1 cellular context compared by ENCODE assay signal in the genomic region with DNA sequence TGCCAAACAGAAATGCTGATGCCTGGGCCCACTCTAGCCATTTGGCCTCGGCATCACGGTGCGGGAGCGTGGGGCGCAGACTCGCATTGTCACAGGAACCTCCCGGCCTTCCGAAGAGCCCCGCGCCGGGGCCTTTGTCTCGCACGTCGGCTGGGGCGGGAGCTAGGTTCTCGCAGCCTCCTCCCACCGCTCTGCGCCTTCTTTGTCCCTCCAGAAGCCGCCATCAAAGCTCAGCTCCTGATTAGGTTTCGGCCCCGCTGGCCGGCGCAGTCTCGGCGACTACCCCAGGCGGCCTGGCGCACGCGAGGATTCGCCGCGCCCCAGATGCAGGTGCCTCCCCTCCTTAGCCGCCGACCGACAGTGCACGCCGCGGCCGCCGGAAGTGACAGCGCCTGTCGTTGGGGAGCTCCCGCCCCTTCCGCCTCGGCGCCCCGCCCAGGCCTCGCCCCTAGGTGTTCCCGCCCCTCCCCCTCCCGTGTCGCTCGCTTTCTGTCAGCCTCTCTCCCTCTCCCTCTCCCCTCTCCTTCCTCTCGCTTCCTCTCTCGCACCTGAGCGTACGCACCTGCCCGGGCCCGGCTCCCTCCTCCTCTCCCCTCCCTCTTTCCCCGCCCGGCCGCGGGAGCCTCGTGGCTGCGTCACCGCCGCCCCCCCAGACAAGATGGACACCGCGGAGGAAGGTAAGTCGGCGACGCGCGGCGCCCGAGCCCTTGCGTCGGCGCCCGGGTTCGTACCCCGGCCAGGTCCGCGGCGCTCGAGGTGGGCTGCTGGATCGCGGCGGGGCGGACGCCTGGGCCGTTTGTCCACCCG.
TF ChIP-seq lines count a peak whose summit lies in the region.

A gene with protein sequence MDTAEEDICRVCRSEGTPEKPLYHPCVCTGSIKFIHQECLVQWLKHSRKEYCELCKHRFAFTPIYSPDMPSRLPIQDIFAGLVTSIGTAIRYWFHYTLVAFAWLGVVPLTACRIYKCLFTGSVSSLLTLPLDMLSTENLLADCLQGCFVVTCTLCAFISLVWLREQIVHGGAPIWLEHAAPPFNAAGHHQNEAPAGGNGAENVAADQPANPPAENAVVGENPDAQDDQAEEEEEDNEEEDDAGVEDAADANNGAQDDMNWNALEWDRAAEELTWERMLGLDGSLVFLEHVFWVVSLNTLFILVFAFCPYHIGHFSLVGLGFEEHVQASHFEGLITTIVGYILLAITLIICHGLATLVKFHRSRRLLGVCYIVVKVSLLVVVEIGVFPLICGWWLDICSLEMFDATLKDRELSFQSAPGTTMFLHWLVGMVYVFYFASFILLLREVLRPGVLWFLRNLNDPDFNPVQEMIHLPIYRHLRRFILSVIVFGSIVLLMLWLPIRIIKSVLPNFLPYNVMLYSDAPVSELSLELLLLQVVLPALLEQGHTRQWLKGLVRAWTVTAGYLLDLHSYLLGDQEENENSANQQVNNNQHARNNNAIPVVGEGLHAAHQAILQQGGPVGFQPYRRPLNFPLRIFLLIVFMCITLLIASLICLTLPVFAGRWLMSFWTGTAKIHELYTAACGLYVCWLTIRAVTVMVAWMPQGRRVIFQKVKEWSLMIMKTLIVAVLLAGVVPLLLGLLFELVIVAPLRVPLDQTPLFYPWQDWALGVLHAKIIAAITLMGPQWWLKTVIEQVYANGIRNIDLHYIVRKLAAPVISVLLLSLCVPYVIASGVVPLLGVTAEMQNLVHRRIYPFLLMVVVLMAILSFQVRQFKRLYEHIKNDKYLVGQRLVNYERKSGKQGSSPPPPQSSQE (plus strand): TSS at position 455 of the 807 bp plus-strand sequence. CDS start 204 bp downstream, at position 659.

TF ChIP-seq in HepG2, 621 proteins besides CTCF, POLR2A, EP300 and RAD21 (continued from another document and continues in another):
- TF ChIP-seq EZH2 (conservative IDR thresholded peaks at IDR 0.05; ENCODE audit: low read depth, low read length) (no peak), ZNF644 (CRISPR knock-in tag; IDR thresholded peaks at IDR 0.05; ENCODE audit: low read depth) (no peak), ZNF460 (CRISPR knock-in tag; IDR thresholded peaks at IDR 0.05; ENCODE audit: borderline replicate concordance) (peak; percentile 50; the same call in 1 of the 2 replicates), HCFC1 (IDR thresholded peaks at IDR 0.05; ENCODE audit: low read depth, low read length) (peak; percentile 30; the same call in 1 of the 2 replicates), TEF (CRISPR knock-in tag; IDR thresholded peaks at IDR 0.05) (0 out of 2 replicates have a peak, but pooled peaks have one; percentile 56), ZNF891 (CRISPR knock-in tag; IDR thresholded peaks at IDR 0.05) (peak; percentile 89), ASH2L (IDR thresholded peaks at IDR 0.05; ENCODE audit: insufficient read length, low read depth, low read length) (peak; percentile 89), NPAS2 (CRISPR knock-in tag; IDR thresholded peaks at IDR 0.05; ENCODE audit: borderline replicate concordance) (no peak), ZNF3 (CRISPR knock-in tag; IDR thresholded peaks at IDR 0.05) (0 out of 2 replicates have a peak, but pooled peaks have one; percentile 10), USF2 (IDR thresholded peaks at IDR 0.05; ENCODE audit: low read depth, low read length) (no peak), USF2 (CRISPR knock-in tag; IDR thresholded peaks at IDR 0.05; ENCODE audit: borderline replicate concordance) (no peak; the same call in 1 of the 2 replicates), CREB1 (IDR thresholded peaks at IDR 0.05) (peak; percentile 78), CREB1 (CRISPR knock-in tag; IDR thresholded peaks at IDR 0.05) (peak; percentile 67), PHF5A (CRISPR knock-in tag; IDR thresholded peaks at IDR 0.05; ENCODE audit: low read depth, unreplicated experiment) (peak; percentile 33), ZNF124 (CRISPR knock-in tag; IDR thresholded peaks at IDR 0.05) (peak; percentile 69; the same call in 1 of the 2 replicates), ZNF34 (CRISPR knock-in tag; IDR thresholded peaks at IDR 0.05; ENCODE audit: borderline replicate concordance) (no peak), NFE2 (CRISPR knock-in tag; IDR thresholded peaks at IDR 0.05) (no peak), MZF1 (CRISPR knock-in tag; IDR thresholded peaks at IDR 0.05; ENCODE audit: borderline replicate concordance) (no peak), NAIF1 (CRISPR knock-in tag; IDR thresholded peaks at IDR 0.05; ENCODE audit: borderline replicate concordance) (no peak; the same call in 1 of the 2 replicates), RARG (CRISPR knock-in tag; IDR thresholded peaks at IDR 0.05; ENCODE audit: low read depth) (no peak), ZIK1 (CRISPR knock-in tag; IDR thresholded peaks at IDR 0.05; ENCODE audit: borderline replicate concordance, low read depth) (peak; percentile 81; the same call in 1 of the 2 replicates), RXRB (CRISPR knock-in tag; IDR thresholded peaks at IDR 0.05; ENCODE audit: borderline replicate concordance) (0 out of 2 replicates have a peak, but pooled peaks have one; percentile 44), CCDC6 (CRISPR knock-in tag; IDR thresholded peaks at IDR 0.05) (peak; percentile 5; the same call in 1 of the 2 replicates), ZSCAN29 (CRISPR knock-in tag; conservative IDR thresholded peaks at IDR 0.05) (no peak; the same call in 1 of the 2 replicates), RBM39 (IDR thresholded peaks at IDR 0.05; ENCODE audit: low read depth, low read length, poor library complexity, severe bottlenecking) (peak; percentile 92), MTERF4 (CRISPR knock-in tag; IDR thresholded peaks at IDR 0.05) (no peak), ZKSCAN5 (CRISPR knock-in tag; IDR thresholded peaks at IDR 0.05) (no peak), ZFAT (CRISPR knock-in tag; conservative IDR thresholded peaks at IDR 0.05) (no peak), ATF7 (IDR thresholded peaks at IDR 0.05) (no peak), ATF7 (CRISPR knock-in tag; IDR thresholded peaks at IDR 0.05) (no peak; the same call in 1 of the 2 replicates), SMARCC2 (IDR thresholded peaks at IDR 0.05) (no peak), GABPA (IDR thresholded peaks at IDR 0.05; ENCODE audit: low read depth, low read length) (peak; percentile 91), GABPA (CRISPR knock-in tag; IDR thresholded peaks at IDR 0.05; ENCODE audit: low read depth) (peak; percentile 91), ZNF205 (CRISPR knock-in tag; IDR thresholded peaks at IDR 0.05) (no peak), ZNF563 (CRISPR knock-in tag; IDR thresholded peaks at IDR 0.05) (peak; percentile 93), DNMT3B (CRISPR knock-in tag; conservative IDR thresholded peaks at IDR 0.05) (no peak), TRIM24 (CRISPR knock-in tag; IDR thresholded peaks at IDR 0.05) (no peak)
- TF ChIP-seq, protein P1, sequence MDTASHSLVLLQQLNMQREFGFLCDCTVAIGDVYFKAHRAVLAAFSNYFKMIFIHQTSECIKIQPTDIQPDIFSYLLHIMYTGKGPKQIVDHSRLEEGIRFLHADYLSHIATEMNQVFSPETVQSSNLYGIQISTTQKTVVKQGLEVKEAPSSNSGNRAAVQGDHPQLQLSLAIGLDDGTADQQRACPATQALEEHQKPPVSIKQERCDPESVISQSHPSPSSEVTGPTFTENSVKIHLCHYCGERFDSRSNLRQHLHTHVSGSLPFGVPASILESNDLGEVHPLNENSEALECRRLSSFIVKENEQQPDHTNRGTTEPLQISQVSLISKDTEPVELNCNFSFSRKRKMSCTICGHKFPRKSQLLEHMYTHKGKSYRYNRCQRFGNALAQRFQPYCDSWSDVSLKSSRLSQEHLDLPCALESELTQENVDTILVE (CRISPR knock-in tag; IDR thresholded peaks at IDR 0.05): 0 out of 2 replicates have a peak, but pooled peaks have one; percentile 64
- TF ChIP-seq, protein P2, sequence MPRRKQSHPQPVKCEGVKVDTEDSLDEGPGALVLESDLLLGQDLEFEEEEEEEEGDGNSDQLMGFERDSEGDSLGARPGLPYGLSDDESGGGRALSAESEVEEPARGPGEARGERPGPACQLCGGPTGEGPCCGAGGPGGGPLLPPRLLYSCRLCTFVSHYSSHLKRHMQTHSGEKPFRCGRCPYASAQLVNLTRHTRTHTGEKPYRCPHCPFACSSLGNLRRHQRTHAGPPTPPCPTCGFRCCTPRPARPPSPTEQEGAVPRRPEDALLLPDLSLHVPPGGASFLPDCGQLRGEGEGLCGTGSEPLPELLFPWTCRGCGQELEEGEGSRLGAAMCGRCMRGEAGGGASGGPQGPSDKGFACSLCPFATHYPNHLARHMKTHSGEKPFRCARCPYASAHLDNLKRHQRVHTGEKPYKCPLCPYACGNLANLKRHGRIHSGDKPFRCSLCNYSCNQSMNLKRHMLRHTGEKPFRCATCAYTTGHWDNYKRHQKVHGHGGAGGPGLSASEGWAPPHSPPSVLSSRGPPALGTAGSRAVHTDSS (CRISPR knock-in tag; conservative IDR thresholded peaks at IDR 0.05): no peak
- TF ChIP-seq, protein P3, sequence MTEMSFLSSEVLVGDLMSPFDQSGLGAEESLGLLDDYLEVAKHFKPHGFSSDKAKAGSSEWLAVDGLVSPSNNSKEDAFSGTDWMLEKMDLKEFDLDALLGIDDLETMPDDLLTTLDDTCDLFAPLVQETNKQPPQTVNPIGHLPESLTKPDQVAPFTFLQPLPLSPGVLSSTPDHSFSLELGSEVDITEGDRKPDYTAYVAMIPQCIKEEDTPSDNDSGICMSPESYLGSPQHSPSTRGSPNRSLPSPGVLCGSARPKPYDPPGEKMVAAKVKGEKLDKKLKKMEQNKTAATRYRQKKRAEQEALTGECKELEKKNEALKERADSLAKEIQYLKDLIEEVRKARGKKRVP (CRISPR knock-in tag; IDR thresholded peaks at IDR 0.05): 0 out of 4 replicates have a peak, but pooled peaks of 1 of the 2 experiments have one; percentile 40
- TF ChIP-seq, protein P4, sequence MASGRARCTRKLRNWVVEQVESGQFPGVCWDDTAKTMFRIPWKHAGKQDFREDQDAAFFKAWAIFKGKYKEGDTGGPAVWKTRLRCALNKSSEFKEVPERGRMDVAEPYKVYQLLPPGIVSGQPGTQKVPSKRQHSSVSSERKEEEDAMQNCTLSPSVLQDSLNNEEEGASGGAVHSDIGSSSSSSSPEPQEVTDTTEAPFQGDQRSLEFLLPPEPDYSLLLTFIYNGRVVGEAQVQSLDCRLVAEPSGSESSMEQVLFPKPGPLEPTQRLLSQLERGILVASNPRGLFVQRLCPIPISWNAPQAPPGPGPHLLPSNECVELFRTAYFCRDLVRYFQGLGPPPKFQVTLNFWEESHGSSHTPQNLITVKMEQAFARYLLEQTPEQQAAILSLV (CRISPR knock-in tag; IDR thresholded peaks at IDR 0.05; ENCODE audit: borderline replicate concordance): peak; percentile 46; the same call in 1 of the 2 replicates
- TF ChIP-seq, protein P5, sequence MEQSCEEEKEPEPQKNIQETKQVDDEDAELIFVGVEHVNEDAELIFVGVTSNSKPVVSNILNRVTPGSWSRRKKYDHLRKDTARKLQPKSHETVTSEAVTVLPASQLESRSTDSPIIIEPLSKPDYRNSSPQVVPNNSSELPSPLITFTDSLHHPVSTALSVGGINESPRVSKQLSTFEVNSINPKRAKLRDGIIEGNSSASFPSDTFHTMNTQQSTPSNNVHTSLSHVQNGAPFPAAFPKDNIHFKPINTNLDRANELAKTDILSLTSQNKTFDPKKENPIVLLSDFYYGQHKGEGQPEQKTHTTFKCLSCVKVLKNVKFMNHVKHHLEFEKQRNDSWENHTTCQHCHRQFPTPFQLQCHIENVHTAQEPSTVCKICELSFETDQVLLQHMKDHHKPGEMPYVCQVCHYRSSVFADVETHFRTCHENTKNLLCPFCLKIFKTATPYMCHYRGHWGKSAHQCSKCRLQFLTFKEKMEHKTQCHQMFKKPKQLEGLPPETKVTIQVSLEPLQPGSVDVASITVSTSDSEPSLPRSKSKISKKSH (CRISPR knock-in tag; IDR thresholded peaks at IDR 0.05; ENCODE audit: borderline replicate concordance): peak; percentile 85; the same call in 1 of the 2 replicates
- TF ChIP-seq, protein P6, sequence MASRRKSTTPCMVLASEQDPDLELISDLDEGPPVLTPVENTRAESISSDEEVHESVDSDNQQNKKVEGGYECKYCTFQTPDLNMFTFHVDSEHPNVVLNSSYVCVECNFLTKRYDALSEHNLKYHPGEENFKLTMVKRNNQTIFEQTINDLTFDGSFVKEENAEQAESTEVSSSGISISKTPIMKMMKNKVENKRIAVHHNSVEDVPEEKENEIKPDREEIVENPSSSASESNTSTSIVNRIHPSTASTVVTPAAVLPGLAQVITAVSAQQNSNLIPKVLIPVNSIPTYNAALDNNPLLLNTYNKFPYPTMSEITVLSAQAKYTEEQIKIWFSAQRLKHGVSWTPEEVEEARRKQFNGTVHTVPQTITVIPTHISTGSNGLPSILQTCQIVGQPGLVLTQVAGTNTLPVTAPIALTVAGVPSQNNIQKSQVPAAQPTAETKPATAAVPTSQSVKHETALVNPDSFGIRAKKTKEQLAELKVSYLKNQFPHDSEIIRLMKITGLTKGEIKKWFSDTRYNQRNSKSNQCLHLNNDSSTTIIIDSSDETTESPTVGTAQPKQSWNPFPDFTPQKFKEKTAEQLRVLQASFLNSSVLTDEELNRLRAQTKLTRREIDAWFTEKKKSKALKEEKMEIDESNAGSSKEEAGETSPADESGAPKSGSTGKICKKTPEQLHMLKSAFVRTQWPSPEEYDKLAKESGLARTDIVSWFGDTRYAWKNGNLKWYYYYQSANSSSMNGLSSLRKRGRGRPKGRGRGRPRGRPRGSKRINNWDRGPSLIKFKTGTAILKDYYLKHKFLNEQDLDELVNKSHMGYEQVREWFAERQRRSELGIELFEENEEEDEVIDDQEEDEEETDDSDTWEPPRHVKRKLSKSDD (CRISPR knock-in tag; IDR thresholded peaks at IDR 0.05; ENCODE audit: low read depth): peak; percentile 80; the same call in 1 of the 2 replicates
